In genomic region chr7:47342646-47343045, GRCh38 we compare ENCODE assay signal across 16 cellular contexts.
"Had no signal": no experiment of that assay in that cellular context is flagged by ENCODE, and none has a peak within 500 bp of the region (broad histone marks: within the 10 kb centered on the region; RNA-seq: fewer than 3 reads in every experiment).

No MANE protein-coding gene starts in this region.

- H3K4me2 ChIP-seq: hepatocyte had no signal

- H2AFZ ChIP-seq: hepatocyte had no signal

- H3K9me3 ChIP-seq: adrenal gland, uterus had no signal

- H3K4me1 ChIP-seq: uterus had no signal

- DNase-seq: activated CD4-positive, CD25-positive, alpha-beta regulatory T cell treated with anti-CD3 and anti-CD28 coated beads, Interleukin-2, amount 50 U/mL, for 72 hours; activated gamma-delta T cell treated with Interleukin-2 at 50 U/mL for 16 hours; activated T-cell treated with anti-CD3 and anti-CD28 coated beads for 4 hours; effector memory CD8-positive, alpha-beta T cell; foreskin fibroblast; occipital lobe; stimulated activated CD4-positive, alpha-beta T cell treated with anti-CD3 and anti-CD28 coated beads, Interleukin-15, amount 100 ng/mL, for 24 hours; stimulated activated CD4-positive, alpha-beta T cell treated with anti-CD3 and anti-CD28 coated beads, Interleukin-4, amount 100 ng/mL, for 1 hour; T1000; uterus had no signal

- ATAC-seq: activated naive CD4-positive, alpha-beta T cell treated with anti-CD3 and anti-CD28 coated beads, Interleukin-2, amount 50 U/mL, for 72 hours; effector memory CD8-positive, alpha-beta T cell; stimulated activated memory B cell treated with anti-CD40 and anti-IgM and Interleukin-4, amounts not matched to agents 10 μg/mL and 1 μg/mL and 100 μg/mL, for 72 hours had no signal

- H3K27me3 ChIP-seq: adrenal gland, hepatocyte, uterus had no signal

- H3K36me3 ChIP-seq: uterus had no signal

- H3K4me3 ChIP-seq: adrenal gland, hepatocyte, skin epidermis, uterus had no signal

- H3K27ac ChIP-seq: adrenal gland, hepatocyte, skin epidermis, uterus, VCaP had no signal
